23 cellular contexts compared by ENCODE assay signal in genomic region chr12:58408516-58408915, GRCh38.
DNase-seq lines count a peak whose midpoint lies in the region; ATAC-seq, FAIRE-seq and TF ChIP-seq lines count a peak whose summit lies in the region.
"Had no signal": no experiment of that assay in that cellular context is flagged by ENCODE, and none has a peak within 500 bp of the region (broad histone marks: within the 10 kb centered on the region; RNA-seq: fewer than 3 reads in every experiment).

No MANE protein-coding gene starts in this region.

- H2BK15ac ChIP-seq in IMR-90 (ENCODE audit: low read depth, low read length), result no peak overlapping the region

- 25% methylated on average over 1 of the region's 1 CpG; no CpG with 5 or more reads in 1 of the 2 experiments for WGBS in IMR-90 (ENCODE audit: extremely low coverage in 2 of 2, insufficient read length in 1 of 2), 2 experiments
- WGBS in gastroesophageal sphincter (ENCODE audit: low coverage in 1 of 2), 2 donors, result 0 to 11% methylated on average over 1 of the region's 1 CpG
- WGBS in sigmoid colon, 2 donors, result 64 to 81% methylated on average over 1 of the region's 1 CpG

- no peak overlapping the region for H2BK5ac ChIP-seq in IMR-90 (ENCODE audit: low read depth, low read length, poor library complexity, severe bottlenecking)

- in situ Hi-C loops in IMR-90 (cut with MboI; ENCODE audit: low sequenced_read_pairs), result no loop called here

- TF ChIP-seq CTCF in IMR-90 (conservative IDR thresholded peaks at IDR 0.05; ENCODE audit: low read depth, low read length) (no peak), astrocyte (IDR thresholded peaks at IDR 0.05; ENCODE audit: insufficient read depth, low read depth, low read length) (no peak), gastroesophageal sphincter (IDR thresholded peaks at IDR 0.05) (no peak), sigmoid colon (IDR thresholded peaks at IDR 0.05) (no peak)

- H3K4ac ChIP-seq in IMR-90 (ENCODE audit: low read depth, low read length), result no peak overlapping the region

- no peak for TF ChIP-seq EP300 in gastroesophageal sphincter (IDR thresholded peaks at IDR 0.05)
- TF ChIP-seq EP300 in sigmoid colon (IDR thresholded peaks at IDR 0.05), result no peak

- CTCF ChIA-PET in IMR-90 (lab: Yijun Ruan, JAX), result no interaction called here

- no peak overlapping the region for H3K4me3 Mint-ChIP-seq in astrocyte (ENCODE audit: unreplicated experiment)
- H3K4me3 Mint-ChIP-seq: activated T-cell treated with anti-CD3 and anti-CD28 coated beads, Interleukin-2, amount 50 U/mL, for 72 hours; natural killer cell treated with Interleukin-12 subunit alpha and Interleukin-12 subunit beta and Interleukin-15 and Interleukin-18, amount 100 ng/mL, for 72 hours; stimulated activated naive CD8-positive, alpha-beta T cell treated with anti-CD3 and anti-CD28 coated beads, Interleukin-15, Interleukin-2, amounts not matched to agents 100 ng/mL and 50 ng/mL, for 24 hours had no signal

- H3K27me3 Mint-ChIP-seq in astrocyte (ENCODE audit: low read depth, unreplicated experiment), result no peaks in the 10 kb centered on the region

- no peak overlapping the region for H3K27ac Mint-ChIP-seq in astrocyte (ENCODE audit: unreplicated experiment)
- H3K27ac Mint-ChIP-seq: activated naive CD4-positive, alpha-beta T cell treated with anti-CD3 and anti-CD28 coated beads, Interleukin-2, amount 50 U/mL, for 72 hours; activated T-cell treated with anti-CD3 and anti-CD28 coated beads, Interleukin-2, amount 50 U/mL, for 72 hours; natural killer cell treated with Interleukin-12 subunit alpha and Interleukin-12 subunit beta and Interleukin-15 and Interleukin-18, amount 100 ng/mL, for 72 hours; stimulated activated naive CD8-positive, alpha-beta T cell treated with anti-CD3 and anti-CD28 coated beads, Interleukin-15, Interleukin-2, amounts not matched to agents 100 ng/mL and 50 ng/mL, for 24 hours had no signal

- intact Hi-C loops in IMR-90 (cut with micrococcal nuclease), result loop anchor here (5.0 kb wide), 1 partner anchor 36 kb away; no protein-coding TSS in a partner anchor
- intact Hi-C loops in sigmoid colon (cut with DNase I), result no loop called here

- DNase-seq in IMR-90 (peak; percentile 31), astrocyte (ENCODE audit: low read depth) (no peak), skeletal muscle cell (ENCODE audit: low read depth) (peak; percentile 17), ureter (ENCODE audit: low spot score) (no peak), sigmoid colon (no peak)
- DNase-seq in activated naive CD4-positive, alpha-beta T cell treated with anti-CD3 and anti-CD28 coated beads, Interleukin-2, amount 50 U/mL, for 16 hours, result no peak
- DNase-seq: activated T-cell treated with anti-CD3 and anti-CD28 coated beads, Interleukin-2, amount 50 U/mL, for 72 hours; BE2C; colonic mucosa; NCI-H2107; NCI-H510A treated with DMSO at 0.1 percent for 48 hours; posterior cingulate gyrus; spleen; stimulated activated CD4-positive, alpha-beta T cell treated with anti-CD3 and anti-CD28 coated beads, Interleukin-4, amount 100 ng/mL, for 24 hours; T1000 had no signal

- no peak for FAIRE-seq in astrocyte (lab: Jason Lieb, UNC)
- FAIRE-seq: frontal cortex had no signal

- TF ChIP-seq RAD21 in IMR-90 (IDR thresholded peaks at IDR 0.05; ENCODE audit: low read length), result no peak

- H3K4me1 ChIP-seq in IMR-90 (ENCODE audit: control insufficient read depth, insufficient read depth, low read length) (peaks cover 3% of the 10 kb centered on the region; the same call in 1 of the 2 replicates), astrocyte (ENCODE audit: insufficient read depth, low read length) (peaks cover 4% of the 10 kb centered on the region), gastroesophageal sphincter (peaks cover 0 to 3% (median 0%) of the 10 kb centered on the region in 3 donors), sigmoid colon (no peaks in the 10 kb centered on the region)
- H3K4me1 ChIP-seq: BE2C, colonic mucosa had no signal

- H2AFZ ChIP-seq in IMR-90 (replicated peaks; ENCODE audit: low read length, poor library complexity) (no peak overlapping the region), astrocyte (ENCODE audit: low read depth, low read length) (peak overlapping the region; percentile 8)

- H3K9me3 ChIP-seq in IMR-90 (ENCODE audit: control insufficient read depth, insufficient read depth, low read length), result no peaks in the 10 kb centered on the region
- no peaks in the 10 kb centered on the region for H3K9me3 ChIP-seq in astrocyte (ENCODE audit: insufficient read depth, low read depth, low read length)
- H3K9me3 ChIP-seq in gastroesophageal sphincter, result no peaks in the 10 kb centered on the region
- H3K9me3 ChIP-seq in sigmoid colon, result no peaks in the 10 kb centered on the region
- H3K9me3 ChIP-seq: BE2C, colonic mucosa, HAP-1, spleen, tibial nerve had no signal

- H4K5ac ChIP-seq in IMR-90 (ENCODE audit: low read depth, low read length), result no peak overlapping the region

- no peak overlapping the region for H2BK120ac ChIP-seq in IMR-90 (ENCODE audit: low read depth, low read length)

- no peak overlapping the region for H3K18ac ChIP-seq in IMR-90 (ENCODE audit: low read depth, low read length)

- H3K4me2 ChIP-seq in IMR-90 (ENCODE audit: low read depth, low read length) (no peak overlapping the region), astrocyte (ENCODE audit: low read length) (no peak overlapping the region)

- H4K8ac ChIP-seq in IMR-90 (ENCODE audit: low read depth in 2 of 2, low read length in 2 of 2), result no peak overlapping the region

- H3K79me2 ChIP-seq in astrocyte (ENCODE audit: insufficient read depth, low read length), result no peaks in the 10 kb centered on the region

- H3K4me1 Mint-ChIP-seq in astrocyte (ENCODE audit: low read depth, unreplicated experiment), result peaks cover 9% of the 10 kb centered on the region

- H3K4me3 ChIP-seq in IMR-90 (ENCODE audit: insufficient read depth, low read depth, low read length) (no peak overlapping the region), astrocyte (ENCODE audit: insufficient read depth, low read depth, low read length) (no peak overlapping the region), gastroesophageal sphincter (no peak overlapping the region), skeletal muscle cell (ENCODE audit: low read depth, low read length) (no peak overlapping the region), sigmoid colon (no peak overlapping the region)
- H3K4me3 ChIP-seq: colonic mucosa, HAP-1, spleen, tibial nerve had no signal

- no peak overlapping the region for H3K56ac ChIP-seq in IMR-90 (ENCODE audit: extremely low read depth, insufficient read depth, low read length)

- no peaks in the 10 kb centered on the region for H3K9me3 Mint-ChIP-seq in astrocyte (ENCODE audit: unreplicated experiment)
- H3K9me3 Mint-ChIP-seq: activated naive CD4-positive, alpha-beta T cell treated with anti-CD3 and anti-CD28 coated beads, Interleukin-2, amount 50 U/mL, for 72 hours; stimulated activated naive CD8-positive, alpha-beta T cell treated with anti-CD3 and anti-CD28 coated beads, Interleukin-15, Interleukin-2, amounts not matched to agents 100 ng/mL and 50 ng/mL, for 24 hours had no signal

- no TSS peak for BruUV-seq in IMR-90 (replicated peaks; lab: Mats Ljungman, UMichigan)

- H3K27ac ChIP-seq in IMR-90 (ENCODE audit: insufficient read depth, low read length) (no peak overlapping the region), astrocyte (ENCODE audit: low read depth, low read length) (no peak overlapping the region), gastroesophageal sphincter (no peak overlapping the region), sigmoid colon (no peak overlapping the region)
- H3K27ac ChIP-seq: colonic mucosa, RWPE1 had no signal

- H3K9ac ChIP-seq in IMR-90 (ENCODE audit: low read depth, low read length), result no peak overlapping the region
- no peak overlapping the region for H3K9ac ChIP-seq in astrocyte (ENCODE audit: low read length)

- no peaks in the 10 kb centered on the region for H3K36me3 Mint-ChIP-seq in astrocyte (ENCODE audit: low read depth, unreplicated experiment)
- H3K36me3 Mint-ChIP-seq: activated naive CD4-positive, alpha-beta T cell treated with anti-CD3 and anti-CD28 coated beads, Interleukin-2, amount 50 U/mL, for 72 hours; natural killer cell treated with Interleukin-12 subunit alpha and Interleukin-12 subunit beta and Interleukin-15 and Interleukin-18, amount 100 ng/mL, for 72 hours had no signal

- POLR2A ChIA-PET in IMR-90 (lab: Charles Lee; ENCODE audit: unreplicated experiment), result no interaction called here

- H3K36me3 ChIP-seq in IMR-90 (ENCODE audit: control insufficient read depth, insufficient read depth, low read length), result no peaks in the 10 kb centered on the region
- H3K36me3 ChIP-seq in astrocyte (ENCODE audit: insufficient read depth, low read length), result no peaks in the 10 kb centered on the region
- H3K36me3 ChIP-seq in gastroesophageal sphincter, result no peaks in the 10 kb centered on the region
- H3K36me3 ChIP-seq in sigmoid colon, result no peaks in the 10 kb centered on the region
- H3K36me3 ChIP-seq: BE2C, colonic mucosa, HAP-1, spleen, tibial nerve had no signal

- H2AK9ac ChIP-seq in IMR-90 (replicated peaks; ENCODE audit: low read depth, low read length, poor library complexity), result no peak overlapping the region

- H2AK5ac ChIP-seq in IMR-90 (ENCODE audit: low read depth, low read length), result no peak overlapping the region

- no peak overlapping the region for H4K91ac ChIP-seq in IMR-90 (ENCODE audit: insufficient read depth, low read depth, low read length)

- no peak overlapping the region for H2BK20ac ChIP-seq in IMR-90 (ENCODE audit: low read depth, low read length)

- H4K20me1 ChIP-seq in IMR-90 (ENCODE audit: insufficient read depth, low read length), result no peaks in the 10 kb centered on the region
- H4K20me1 ChIP-seq in astrocyte (ENCODE audit: insufficient read depth, low read length), result no peaks in the 10 kb centered on the region

- peak overlapping the region; percentile 20; the same call in 1 of the 2 replicates for H3K14ac ChIP-seq in IMR-90 (replicated peaks; ENCODE audit: low read depth, low read length)

- peak; percentile 48; the same call in 1 of the 2 replicates for ATAC-seq in IMR-90 (ENCODE audit: low read depth)
- peak; percentile 41 for ATAC-seq in gastroesophageal sphincter
- ATAC-seq: activated naive CD4-positive, alpha-beta T cell treated with anti-CD3 and anti-CD28 coated beads, Interleukin-2, amount 50 U/mL, for 72 hours; activated T-cell treated with anti-CD3 and anti-CD28 coated beads, Interleukin-2, amount 50 U/mL, for 72 hours; natural killer cell treated with Interleukin-12 subunit alpha and Interleukin-12 subunit beta and Interleukin-15 and Interleukin-18, amount 100 ng/mL, for 72 hours had no signal

- dilution Hi-C loops in IMR-90 (cut with HindIII; ENCODE audit: low sequenced_read_pairs, unreplicated experiment), result no loop called here

- no peaks in the 10 kb centered on the region for H3K9me1 ChIP-seq in IMR-90 (ENCODE audit: insufficient read depth, low read length)

- no peaks in the 10 kb centered on the region for H3K27me3 ChIP-seq in IMR-90 (ENCODE audit: control insufficient read depth, insufficient read depth, low read length)
- no peaks in the 10 kb centered on the region for H3K27me3 ChIP-seq in astrocyte (ENCODE audit: insufficient read depth, low read length)
- no peaks in the 10 kb centered on the region for H3K27me3 ChIP-seq in gastroesophageal sphincter
- no peaks in the 10 kb centered on the region for H3K27me3 ChIP-seq in sigmoid colon
- H3K27me3 ChIP-seq: BE2C, colonic mucosa, spleen, tibial nerve had no signal

- TF ChIP-seq POLR2A in IMR-90 (IDR thresholded peaks at IDR 0.05; ENCODE audit: low read depth, low read length), result no peak
- TF ChIP-seq POLR2A in gastroesophageal sphincter (IDR thresholded peaks at IDR 0.05), result no peak
- TF ChIP-seq POLR2A in sigmoid colon (IDR thresholded peaks at IDR 0.05), result no peak

- no peak overlapping the region for H3K23ac ChIP-seq in IMR-90 (ENCODE audit: low read depth, low read length)

- H3K79me1 ChIP-seq in IMR-90 (ENCODE audit: low read depth in 1 of 2, low read length in 2 of 2), result no peaks in the 10 kb centered on the region

Comparison
In these comparisons a context has a peak if more than half of its experiments do, and no peak if none do; other contexts are left out.
1. DNase-seq: peak in IMR-90 (single experiment) and skeletal muscle cell (single experiment); none in astrocyte (single experiment), activated naive CD4-positive, alpha-beta T cell treated with anti-CD3 and anti-CD28 coated beads, Interleukin-2, amount 50 U/mL, for 16 hours (single experiment), ureter (single experiment) and sigmoid colon (single experiment).